In genomic region chr2:74880054-74880728, GRCh38 we compare ENCODE assay signal across 36 cellular contexts.
"Had no signal": no experiment of that assay in that cellular context is flagged by ENCODE, and none has a peak within 500 bp of the region (broad histone marks: within the 10 kb centered on the region; RNA-seq: fewer than 3 reads in every experiment).

No MANE protein-coding gene starts in this region.

- H3K27ac Mint-ChIP-seq: activated B cell treated with CpG ODN at 0.5 μM for 24 hours; activated CD8-positive, alpha-beta T cell treated with anti-CD3 and anti-CD28 coated beads for 36 hours; activated naive CD4-positive, alpha-beta T cell treated with anti-CD3 and anti-CD28 coated beads, Interleukin-2, amount 50 U/mL, for 24 hours; activated naive CD8-positive, alpha-beta T cell treated with anti-CD3 and anti-CD28 coated beads for 36 hours; activated naive CD8-positive, alpha-beta T cell treated with anti-CD3 and anti-CD28 coated beads, Interleukin-2, amount 50 U/mL, for 24 hours; activated T-cell treated with anti-CD3 and anti-CD28 coated beads, Interleukin-2, amount 50 U/mL, for 24 hours; activated T-helper 17 cell treated with anti-CD3 and anti-CD28 coated beads, Interleukin-2, amount 50 U/mL, for 72 hours; effector memory CD8-positive, alpha-beta T cell had no signal

- H3K36me3 ChIP-seq: adrenal gland had no signal

- H3K4me1 ChIP-seq: body of pancreas had no signal

- H3K4me3 ChIP-seq: adrenal gland, body of pancreas had no signal

- H3K9me3 ChIP-seq: adrenal gland, body of pancreas had no signal

- H3K4me1 Mint-ChIP-seq: activated B cell treated with CpG ODN at 0.5 μM for 24 hours; activated naive CD8-positive, alpha-beta T cell treated with anti-CD3 and anti-CD28 coated beads, Interleukin-2, amount 50 U/mL, for 24 hours had no signal

- H3K4me3 Mint-ChIP-seq: activated B cell treated with CpG ODN at 0.5 μM for 24 hours; activated CD8-positive, alpha-beta T cell treated with anti-CD3 and anti-CD28 coated beads for 36 hours; activated naive CD4-positive, alpha-beta T cell treated with anti-CD3 and anti-CD28 coated beads, Interleukin-2, amount 50 U/mL, for 24 hours; activated naive CD8-positive, alpha-beta T cell treated with anti-CD3 and anti-CD28 coated beads for 36 hours; activated naive CD8-positive, alpha-beta T cell treated with anti-CD3 and anti-CD28 coated beads, Interleukin-2, amount 50 U/mL, for 24 hours; activated T-cell treated with anti-CD3 and anti-CD28 coated beads, Interleukin-2, amount 50 U/mL, for 24 hours; activated T-helper 17 cell treated with anti-CD3 and anti-CD28 coated beads, Interleukin-2, amount 50 U/mL, for 72 hours; effector memory CD8-positive, alpha-beta T cell; T-helper 17 cell had no signal

- ATAC-seq: activated CD4-positive, CD25-positive, alpha-beta regulatory T cell treated with anti-CD3 and anti-CD28 coated beads, Interleukin-2, amount 50 U/mL, for 24 hours; activated CD8-positive, alpha-beta T cell treated with anti-CD3 and anti-CD28 coated beads for 36 hours; activated naive CD8-positive, alpha-beta T cell treated with anti-CD3 and anti-CD28 coated beads, Interleukin-2, amount 50 U/mL, for 24 hours; activated T-helper 17 cell treated with anti-CD3 and anti-CD28 coated beads, Interleukin-2, amount 50 U/mL, for 72 hours; body of pancreas; effector memory CD8-positive, alpha-beta T cell; esophagus mucosa; T-helper 17 cell had no signal

- H3K27me3 Mint-ChIP-seq: activated B cell treated with CpG ODN at 0.5 μM for 24 hours; activated CD8-positive, alpha-beta T cell treated with anti-CD3 and anti-CD28 coated beads for 36 hours; activated naive CD4-positive, alpha-beta T cell treated with anti-CD3 and anti-CD28 coated beads, Interleukin-2, amount 50 U/mL, for 24 hours; activated naive CD8-positive, alpha-beta T cell treated with anti-CD3 and anti-CD28 coated beads for 36 hours; activated naive CD8-positive, alpha-beta T cell treated with anti-CD3 and anti-CD28 coated beads, Interleukin-2, amount 50 U/mL, for 24 hours; activated T-cell treated with anti-CD3 and anti-CD28 coated beads, Interleukin-2, amount 50 U/mL, for 24 hours; activated T-helper 17 cell treated with anti-CD3 and anti-CD28 coated beads, Interleukin-2, amount 50 U/mL, for 72 hours; effector memory CD8-positive, alpha-beta T cell; T-helper 17 cell had no signal

- H3K27me3 ChIP-seq: adrenal gland, body of pancreas had no signal

- FAIRE-seq: colon, endometrium, frontal cortex, TTC549 had no signal

- H3K27ac ChIP-seq: adrenal gland, body of pancreas, WERI-Rb-1 had no signal

- H3K9me3 Mint-ChIP-seq: activated B cell treated with CpG ODN at 0.5 μM for 24 hours; activated CD8-positive, alpha-beta T cell treated with anti-CD3 and anti-CD28 coated beads for 36 hours; activated naive CD4-positive, alpha-beta T cell treated with anti-CD3 and anti-CD28 coated beads, Interleukin-2, amount 50 U/mL, for 24 hours; activated naive CD8-positive, alpha-beta T cell treated with anti-CD3 and anti-CD28 coated beads for 36 hours; activated naive CD8-positive, alpha-beta T cell treated with anti-CD3 and anti-CD28 coated beads, Interleukin-2, amount 50 U/mL, for 24 hours; activated T-cell treated with anti-CD3 and anti-CD28 coated beads, Interleukin-2, amount 50 U/mL, for 24 hours; activated T-helper 17 cell treated with anti-CD3 and anti-CD28 coated beads, Interleukin-2, amount 50 U/mL, for 72 hours; effector memory CD8-positive, alpha-beta T cell had no signal

- DNase-seq: activated B cell treated with CpG ODN at 0.5 μM for 24 hours; activated CD4-positive, alpha-beta T cell treated with anti-CD3 and anti-CD28 coated beads for 48 hours; activated CD4-positive, alpha-beta T cell treated with anti-CD3 and anti-CD28 coated beads, Interleukin-2, amount 50 U/mL, for 1 hour; activated CD4-positive, alpha-beta T cell treated with anti-CD3 and anti-CD28 coated beads, Interleukin-2, amount 50 U/mL, for 48 hours; activated CD8-positive, alpha-beta memory T cell treated with anti-CD3 and anti-CD28 coated beads for 24 hours; activated CD8-positive, alpha-beta memory T cell treated with anti-CD3 and anti-CD28 coated beads, Interleukin-2, amount 50 U/mL, for 4 hours; activated CD8-positive, alpha-beta T cell treated with anti-CD3 and anti-CD28 coated beads for 36 hours; activated effector memory CD4-positive, alpha-beta T cell treated with Interleukin-2 at 50 U/mL for 16 hours; activated gamma-delta T cell treated with Interleukin-2 at 50 U/mL for 16 hours; activated naive CD4-positive, alpha-beta T cell treated with Interleukin-2 at 50 U/mL for 16 hours; activated naive CD8-positive, alpha-beta T cell treated with anti-CD3 and anti-CD28 coated beads for 36 hours; activated naive CD8-positive, alpha-beta T cell treated with anti-CD3 and anti-CD28 coated beads, Interleukin-2, amount 50 U/mL, for 24 hours; activated T-cell treated with anti-CD3 and anti-CD28 coated beads for 4 hours; activated T-cell treated with anti-CD3 and anti-CD28 coated beads, Interleukin-2, amount 50 U/mL, for 24 hours; amygdala; aorta; body of pancreas; caudate nucleus; cortex of kidney; dermis blood vessel endothelial cell; effector CD4-positive, alpha-beta T cell; effector memory CD8-positive, alpha-beta T cell; foreskin fibroblast; head of caudate nucleus; T-helper 1 cell; T-helper 17 cell; WERI-Rb-1 had no signal
